ENCODE assay signal across 30 cellular contexts in genomic region chrX:41153453-41153852, GRCh38.
DNase-seq lines count a peak whose midpoint lies in the region; ATAC-seq and TF ChIP-seq lines count a peak whose summit lies in the region.
"Had no signal": no experiment of that assay in that cellular context is flagged by ENCODE, and none has a peak within 500 bp of the region (broad histone marks: within the 10 kb centered on the region; RNA-seq: fewer than 3 reads in every experiment).

No MANE protein-coding gene starts in this region.

- no peak for TF ChIP-seq CTCF in left lung (IDR thresholded peaks at IDR 0.05)

- H3K36me3 Mint-ChIP-seq in CD4-positive, CD25-positive, alpha-beta regulatory T cell: peaks cover 53% of the 10 kb centered on the region
- H3K36me3 Mint-ChIP-seq in T-helper 17 cell (ENCODE audit: low read depth): no peaks in the 10 kb centered on the region

- no peak overlapping the region for H3K4me3 Mint-ChIP-seq in CD4-positive, CD25-positive, alpha-beta regulatory T cell
- peak overlapping the region; percentile 3 for H3K4me3 Mint-ChIP-seq in T-helper 17 cell
- H3K4me3 Mint-ChIP-seq: activated T-cell treated with anti-CD3 and anti-CD28 coated beads, Interleukin-2, amount 50 U/mL, for 72 hours; natural killer cell treated with Interleukin-12 subunit alpha and Interleukin-12 subunit beta and Interleukin-15 and Interleukin-18, amount 100 ng/mL, for 72 hours; stimulated activated naive B cell treated with anti-CD40 and anti-IgM and Interleukin-4, amounts not matched to agents 10 μg/mL and 1 μg/mL and 100 μg/mL, for 72 hours had no signal

- no peaks in the 10 kb centered on the region for H3K27me3 ChIP-seq in CD4-positive, CD25-positive, alpha-beta regulatory T cell (ENCODE audit: control insufficient read depth, insufficient read depth, low read length)
- no peaks in the 10 kb centered on the region for H3K27me3 ChIP-seq in left lung
- H3K27me3 ChIP-seq: esophagus squamous epithelium, SJSA1, suprapubic skin had no signal

- H3K27ac Mint-ChIP-seq in CD4-positive, CD25-positive, alpha-beta regulatory T cell: peak overlapping the region in 2 of 3 donors; percentile 18 to 26
- no peak overlapping the region for H3K27ac Mint-ChIP-seq in T-helper 17 cell
- H3K27ac Mint-ChIP-seq: natural killer cell treated with Interleukin-12 subunit alpha and Interleukin-12 subunit beta and Interleukin-15 and Interleukin-18, amount 100 ng/mL, for 72 hours; stimulated activated naive B cell treated with anti-CD40 and anti-IgM and Interleukin-4, amounts not matched to agents 10 μg/mL and 1 μg/mL and 100 μg/mL, for 72 hours had no signal

- H3K9me3 Mint-ChIP-seq in CD4-positive, CD25-positive, alpha-beta regulatory T cell: no peaks in the 10 kb centered on the region
- H3K9me3 Mint-ChIP-seq: activated T-cell treated with anti-CD3 and anti-CD28 coated beads, Interleukin-2, amount 50 U/mL, for 72 hours; natural killer cell treated with Interleukin-12 subunit alpha and Interleukin-12 subunit beta and Interleukin-15 and Interleukin-18, amount 100 ng/mL, for 72 hours; stimulated activated naive B cell treated with anti-CD40 and anti-IgM and Interleukin-4, amounts not matched to agents 10 μg/mL and 1 μg/mL and 100 μg/mL, for 72 hours had no signal

- no peak overlapping the region for H3K27ac ChIP-seq in CD4-positive, CD25-positive, alpha-beta regulatory T cell (ENCODE audit: insufficient read depth, low read length, poor library complexity, severe bottlenecking)
- H3K27ac ChIP-seq in epithelial cell of prostate: peak overlapping the region; percentile 61
- H3K27ac ChIP-seq in left lung: no peak overlapping the region
- H3K27ac ChIP-seq: GM23248, parathyroid adenoma, right atrium auricular region, SJSA1, suprapubic skin had no signal

- H3K4me3 ChIP-seq in CD4-positive, CD25-positive, alpha-beta regulatory T cell (ENCODE audit: low read depth, low read length): no peak overlapping the region
- H3K4me3 ChIP-seq in left lung: no peak overlapping the region
- H3K4me3 ChIP-seq: esophagus squamous epithelium, GM23248, right atrium auricular region, SJSA1, suprapubic skin had no signal

- intact Hi-C loops in left lung (cut with DNase I): no loop called here

- peaks cover 0 to 2% (median 1%) of the 10 kb centered on the region in 4 donors for H3K4me1 Mint-ChIP-seq in CD4-positive, CD25-positive, alpha-beta regulatory T cell
- no peaks in the 10 kb centered on the region for H3K4me1 Mint-ChIP-seq in T-helper 17 cell
- H3K4me1 Mint-ChIP-seq: stimulated activated naive B cell treated with anti-CD40 and anti-IgM and Interleukin-4, amounts not matched to agents 10 μg/mL and 1 μg/mL and 100 μg/mL, for 72 hours had no signal

- ATAC-seq in CD4-positive, CD25-positive, alpha-beta regulatory T cell (ENCODE audit: low read depth in 2 of 2): no peak
- ATAC-seq in T-helper 17 cell (no peak), left lung (peak; percentile 22), HG02678 (IDR thresholded peaks at IDR 0.05; ENCODE audit: unreplicated experiment) (no peak), HG03469 (IDR thresholded peaks at IDR 0.05; ENCODE audit: unreplicated experiment) (no peak), HG02588 (IDR thresholded peaks at IDR 0.05; ENCODE audit: unreplicated experiment) (no peak)
- ATAC-seq: activated T-cell treated with anti-CD3 and anti-CD28 coated beads, Interleukin-2, amount 50 U/mL, for 72 hours; left cardiac atrium; natural killer cell treated with Interleukin-12 subunit alpha and Interleukin-12 subunit beta and Interleukin-15 and Interleukin-18, amount 100 ng/mL, for 72 hours; stimulated activated naive B cell treated with anti-CD40 and anti-IgM and Interleukin-4, amounts not matched to agents 10 μg/mL and 1 μg/mL and 100 μg/mL, for 72 hours had no signal

- no peaks in the 10 kb centered on the region for H3K4me1 ChIP-seq in CD4-positive, CD25-positive, alpha-beta regulatory T cell (ENCODE audit: control insufficient read depth, insufficient read depth, low read length, poor library complexity, severe bottlenecking)
- no peaks in the 10 kb centered on the region for H3K4me1 ChIP-seq in left lung
- H3K4me1 ChIP-seq: right atrium auricular region, suprapubic skin had no signal

- no peaks in the 10 kb centered on the region for H3K9me3 ChIP-seq in CD4-positive, CD25-positive, alpha-beta regulatory T cell (ENCODE audit: control insufficient read depth in 2 of 2, low read length in 2 of 2)
- H3K9me3 ChIP-seq in T-helper 17 cell (ENCODE audit: control insufficient read depth, low read length, poor library complexity, severe bottlenecking): no peaks in the 10 kb centered on the region
- H3K9me3 ChIP-seq in left lung: no peaks in the 10 kb centered on the region
- H3K9me3 ChIP-seq: esophagus squamous epithelium, right atrium auricular region, SJSA1, suprapubic skin had no signal

- no peak for DNase-seq in CD4-positive, CD25-positive, alpha-beta regulatory T cell
- no peak for DNase-seq in T-helper 17 cell
- DNase-seq in epithelial cell of prostate (ENCODE audit: low read depth, low spot score): no peak
- no peak for DNase-seq in left lung
- DNase-seq in activated effector memory CD4-positive, alpha-beta T cell treated with anti-CD3 and anti-CD28 coated beads, Interleukin-2, amount 50 U/mL, for 16 hours: no peak
- DNase-seq: activated CD4-positive, alpha-beta T cell treated with anti-CD3 and anti-CD28 coated beads for 4 hours; activated naive CD4-positive, alpha-beta T cell treated with anti-CD3 and anti-CD28 coated beads, Interleukin-2, amount 50 U/mL, for 16 hours; activated T-cell treated with anti-CD3 and anti-CD28 coated beads, Interleukin-2, amount 50 U/mL, for 72 hours; anterior cingulate cortex; effector CD8-positive, alpha-beta T cell; esophagus squamous epithelium; glutamatergic neuron; GM23248; KBM-7; left cardiac atrium; midbrain; NCI-H1436; NCI-H2107; NCI-H524; stimulated activated CD4-positive, alpha-beta T cell treated with anti-CD3 and anti-CD28 coated beads, Interleukin-12 subunit alpha, Interleukin-12 subunit beta, amount 100 ng/mL, for 4 hours; stimulated activated CD4-positive, alpha-beta T cell treated with anti-CD3 and anti-CD28 coated beads, Interleukin-4, amount 100 ng/mL, for 24 hours; stimulated activated naive B cell treated with anti-CD40 and anti-IgM and Interleukin-4, amounts not matched to agents 10 μg/mL and 1 μg/mL and 100 μg/mL, for 72 hours had no signal

- peaks cover 56% of the 10 kb centered on the region for H3K36me3 ChIP-seq in CD4-positive, CD25-positive, alpha-beta regulatory T cell (ENCODE audit: control insufficient read depth, insufficient read depth, low read length)
- H3K36me3 ChIP-seq in left lung: peaks cover 0 to 57% of the 10 kb centered on the region in 2 donors

- H3K27me3 Mint-ChIP-seq in CD4-positive, CD25-positive, alpha-beta regulatory T cell: no peaks in the 10 kb centered on the region
- H3K27me3 Mint-ChIP-seq in T-helper 17 cell: no peaks in the 10 kb centered on the region
- H3K27me3 Mint-ChIP-seq: natural killer cell treated with Interleukin-12 subunit alpha and Interleukin-12 subunit beta and Interleukin-15 and Interleukin-18, amount 100 ng/mL, for 72 hours; stimulated activated naive B cell treated with anti-CD40 and anti-IgM and Interleukin-4, amounts not matched to agents 10 μg/mL and 1 μg/mL and 100 μg/mL, for 72 hours had no signal
